Comparison of ENCODE assay signal across 17 cellular contexts in the genomic region with DNA sequence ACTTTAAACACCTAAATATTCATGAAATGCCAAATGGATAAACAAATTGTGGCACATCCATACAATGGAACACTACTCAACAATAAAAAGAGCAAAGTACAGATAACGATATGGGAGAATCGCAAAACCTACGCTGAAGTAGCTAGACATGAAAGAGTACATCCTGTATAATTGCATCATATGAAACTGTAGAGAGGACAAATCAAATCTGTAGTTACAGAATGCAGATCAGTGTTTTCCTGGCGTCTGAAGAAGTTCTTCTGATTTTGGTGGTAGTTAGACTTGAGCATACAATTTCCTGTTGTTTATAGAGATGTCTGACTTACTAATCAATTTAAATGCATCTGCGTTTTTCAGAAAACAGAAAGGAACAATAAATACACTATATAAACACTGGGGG.
"Had no signal": no experiment of that assay in that cellular context is flagged by ENCODE, and none has a peak within 500 bp of the region (broad histone marks: within the 10 kb centered on the region; RNA-seq: fewer than 3 reads in every experiment).

No MANE protein-coding gene starts in this region.

- H3K4me3 Mint-ChIP-seq: activated B cell treated with CpG ODN at 0.5 μM for 24 hours; naive B cell; T-helper 2 cell treated with Interferon-gamma antibody and Interleukin-4, amounts not matched to agents 5 μg/mL and 100 μg/mL, for 36 hours had no signal

- H3K4me3 ChIP-seq: adrenal gland, hepatocyte, mucosa of descending colon, ovary, right lobe of liver, SJSA1, smooth muscle cell had no signal

- ATAC-seq: mucosa of descending colon, right lobe of liver had no signal

- H3K27me3 Mint-ChIP-seq: activated B cell treated with CpG ODN at 0.5 μM for 24 hours, naive B cell had no signal

- H3K27ac Mint-ChIP-seq: activated B cell treated with CpG ODN at 0.5 μM for 24 hours; T-helper 2 cell treated with Interferon-gamma antibody and Interleukin-4, amounts not matched to agents 5 μg/mL and 100 μg/mL, for 36 hours had no signal

- H3K4me1 ChIP-seq: adrenal gland, right lobe of liver, SJSA1 had no signal

- FAIRE-seq: bronchial epithelial cell had no signal

- DNase-seq: activated B cell treated with CpG ODN at 0.5 μM for 24 hours; activated CD4-positive, alpha-beta T cell treated with anti-CD3 and anti-CD28 coated beads, Interleukin-2, amount 50 U/mL, for 1 hour; activated effector memory CD4-positive, alpha-beta T cell treated with Interleukin-2 at 50 U/mL for 16 hours; adrenal gland; dermis blood vessel endothelial cell; mesenchymal stem cell; mucosa of descending colon; naive B cell; ovary; right lobe of liver; stimulated activated CD4-positive, alpha-beta T cell treated with anti-CD3 and anti-CD28 coated beads, Interleukin-4, amount 100 ng/mL, for 1 hour; SW 1271 had no signal

- H3K27me3 ChIP-seq: adrenal gland, hepatocyte, ovary, right lobe of liver, SJSA1 had no signal

- H3K9me3 ChIP-seq: adrenal gland, mucosa of descending colon, ovary, right lobe of liver, SJSA1 had no signal

- H3K36me3 ChIP-seq: adrenal gland, ovary, right lobe of liver, SJSA1 had no signal

- H3K36me3 Mint-ChIP-seq: naive B cell had no signal

- H3K4me1 Mint-ChIP-seq: activated B cell treated with CpG ODN at 0.5 μM for 24 hours, naive B cell had no signal

- H3K27ac ChIP-seq: adrenal gland, hepatocyte, ovary, right lobe of liver, SJSA1 had no signal
